In genomic region chr15:26037369-26037768, GRCh38 we compare ENCODE assay signal across 27 cellular contexts.
DNase-seq lines count a peak whose midpoint lies in the region; ATAC-seq and TF ChIP-seq lines count a peak whose summit lies in the region.
"Had no signal": no experiment of that assay in that cellular context is flagged by ENCODE, and none has a peak within 500 bp of the region (broad histone marks: within the 10 kb centered on the region; RNA-seq: fewer than 3 reads in every experiment).

No MANE protein-coding gene starts in this region.

- H3K9me3 ChIP-seq in WERI-Rb-1 (ENCODE audit: severe bottlenecking) = peaks cover 3% of the 10 kb centered on the region
- H3K9me3 ChIP-seq: adrenal gland, testis, vagina had no signal

- DNase-seq in LHCN-M2 (ENCODE audit: low read depth) (peak; percentile 1), dorsolateral prefrontal cortex (no peak), progenitor cell of endocrine pancreas (ENCODE audit: low spot score, unreplicated experiment) (no peak), GM23338 (ENCODE audit: low spot score) (no peak), WERI-Rb-1 (no peak)
- DNase-seq: activated CD4-positive, alpha-beta T cell treated with anti-CD3 and anti-CD28 coated beads, Interleukin-2, amount 50 U/mL, for 4 hours; activated CD8-positive, alpha-beta memory T cell treated with anti-CD3 and anti-CD28 coated beads, Interleukin-2, amount 50 U/mL, for 48 hours; activated effector memory CD4-positive, alpha-beta T cell treated with Interleukin-2 at 50 U/mL for 16 hours; DMS79 treated with DMSO at 0.1 percent for 48 hours; foreskin fibroblast; left ventricle myocardium superior; midbrain; NCI-H1105 treated with DMSO at 0.1 percent for 48 hours; NCI-H2081 treated with DMSO at 0.1 percent for 48 hours; NCI-H446 treated with DMSO at 0.1 percent for 48 hours; posterior cingulate gyrus; testis had no signal

- H3K36me3 ChIP-seq in GM23338 (ENCODE audit: insufficient read depth) (no peaks in the 10 kb centered on the region), WERI-Rb-1 (no peaks in the 10 kb centered on the region)
- H3K36me3 ChIP-seq: adrenal gland, vagina had no signal

- TF ChIP-seq CTCF in C4-2B (conservative IDR thresholded peaks at IDR 0.05) (peak; percentile 37), dorsolateral prefrontal cortex (IDR thresholded peaks at IDR 0.05 in 54 of 56, conservative IDR thresholded peaks at IDR 0.05 in 2 of 56; ENCODE audit: low read depth in 1 of 56, partially characterized antibody in 56 of 56) (peak in 43 of 56 donors; percentile 10 to 63 (median 35)), progenitor cell of endocrine pancreas (IDR thresholded peaks at IDR 0.05; ENCODE audit: unreplicated experiment) (no peak), GM23338 (conservative IDR thresholded peaks at IDR 0.05; ENCODE audit: low read depth in 2 of 2) (no peak), WERI-Rb-1 (IDR thresholded peaks at IDR 0.05; ENCODE audit: low read depth, low read length) (no peak)

- H3K4me3 ChIP-seq in dorsolateral prefrontal cortex (no peak overlapping the region), GM23338 (no peak overlapping the region), WERI-Rb-1 (ENCODE audit: low read depth, low read length) (no peak overlapping the region)
- H3K4me3 ChIP-seq: adrenal gland, SK-N-MC, testis, vagina had no signal

- ATAC-seq in GM18868 (IDR thresholded peaks at IDR 0.05; ENCODE audit: unreplicated experiment) = no peak
- ATAC-seq in GM23338 = no peak
- ATAC-seq: HepG2; left ventricle myocardium superior; stimulated activated effector memory CD8-positive, alpha-beta T cell treated with anti-CD3 and anti-CD28 coated beads, Interleukin-12 subunit alpha, Interleukin-12 subunit beta, amount 100 ng/mL, for 72 hours had no signal

- no peak overlapping the region for H3K27ac ChIP-seq in C4-2B
- peak overlapping the region in 5 of 59 donors; percentile 3 to 48 (median 28) for H3K27ac ChIP-seq in dorsolateral prefrontal cortex
- H3K27ac ChIP-seq in GM23338 (ENCODE audit: low read depth) = no peak overlapping the region
- no peak overlapping the region for H3K27ac ChIP-seq in WERI-Rb-1
- H3K27ac ChIP-seq: adrenal gland, HL-60, SK-N-MC, testis, vagina had no signal

- H3K4me3 Mint-ChIP-seq in progenitor cell of endocrine pancreas (ENCODE audit: low read depth) = no peak overlapping the region
- H3K4me3 Mint-ChIP-seq in GM23338 = no peak overlapping the region
- H3K4me3 Mint-ChIP-seq: dendritic cell treated with granulocyte-macrophage colony-stimulating factor and Interleukin-4, amounts not matched to agents 40 ng/mL and 50 ng/mL, for 4 days; nephron; stimulated activated effector memory CD8-positive, alpha-beta T cell treated with anti-CD3 and anti-CD28 coated beads, Interleukin-12 subunit alpha, Interleukin-12 subunit beta, amount 100 ng/mL, for 72 hours had no signal

- H2AFZ ChIP-seq in GM23338 = no peak overlapping the region

- no peaks in the 10 kb centered on the region for H3K9me2 ChIP-seq in GM23338 (ENCODE audit: insufficient read depth)

- no peaks in the 10 kb centered on the region for H3K27me3 ChIP-seq in dorsolateral prefrontal cortex
- no peaks in the 10 kb centered on the region for H3K27me3 ChIP-seq in GM23338 (ENCODE audit: insufficient read depth)
- H3K27me3 ChIP-seq in WERI-Rb-1 (ENCODE audit: insufficient read depth, low read depth, severe bottlenecking) = peaks cover 3% of the 10 kb centered on the region
- H3K27me3 ChIP-seq: adrenal gland, testis, vagina had no signal

- intact Hi-C loops in dorsolateral prefrontal cortex (cut with DNase I) = loop anchor here in 1 of 2 donors (5.0 to 10.0 kb wide), 2 partner anchors 87 to 830 kb away; partner anchors contain the start of gene GABRA5

- no peaks in the 10 kb centered on the region for H3K79me2 ChIP-seq in GM23338 (replicated peaks; ENCODE audit: insufficient read depth)

- no peaks in the 10 kb centered on the region for H3F3A ChIP-seq in GM23338 (replicated peaks; ENCODE audit: low read depth)

- peaks cover 14% of the 10 kb centered on the region for H3K9me3 Mint-ChIP-seq in progenitor cell of endocrine pancreas (ENCODE audit: low read depth)
- H3K9me3 Mint-ChIP-seq in GM23338 = no peaks in the 10 kb centered on the region
- H3K9me3 Mint-ChIP-seq: dendritic cell treated with granulocyte-macrophage colony-stimulating factor and Interleukin-4, amounts not matched to agents 40 ng/mL and 50 ng/mL, for 4 days; stimulated activated effector memory CD8-positive, alpha-beta T cell treated with anti-CD3 and anti-CD28 coated beads, Interleukin-12 subunit alpha, Interleukin-12 subunit beta, amount 100 ng/mL, for 72 hours had no signal

- no peak overlapping the region for H3K4me2 ChIP-seq in GM23338

- no peaks in the 10 kb centered on the region for H3K36me3 Mint-ChIP-seq in progenitor cell of endocrine pancreas (ENCODE audit: insufficient read depth)
- no peaks in the 10 kb centered on the region for H3K36me3 Mint-ChIP-seq in GM23338 (ENCODE audit: low read depth)
- H3K36me3 Mint-ChIP-seq: stimulated activated effector memory CD8-positive, alpha-beta T cell treated with anti-CD3 and anti-CD28 coated beads, Interleukin-12 subunit alpha, Interleukin-12 subunit beta, amount 100 ng/mL, for 72 hours had no signal

- H3K4me1 Mint-ChIP-seq in progenitor cell of endocrine pancreas (ENCODE audit: low read depth) (peaks cover 25% of the 10 kb centered on the region), GM23338 (peaks cover 4% of the 10 kb centered on the region; the same call in 2 of the 3 replicates)
- H3K4me1 Mint-ChIP-seq: nephron; stimulated activated effector memory CD8-positive, alpha-beta T cell treated with anti-CD3 and anti-CD28 coated beads, Interleukin-12 subunit alpha, Interleukin-12 subunit beta, amount 100 ng/mL, for 72 hours had no signal

- H3K27ac Mint-ChIP-seq in progenitor cell of endocrine pancreas (peak overlapping the region; percentile 47), GM23338 (no peak overlapping the region)
- H3K27ac Mint-ChIP-seq: dendritic cell treated with granulocyte-macrophage colony-stimulating factor and Interleukin-4, amounts not matched to agents 40 ng/mL and 50 ng/mL, for 4 days; nephron; stimulated activated effector memory CD8-positive, alpha-beta T cell treated with anti-CD3 and anti-CD28 coated beads, Interleukin-12 subunit alpha, Interleukin-12 subunit beta, amount 100 ng/mL, for 72 hours had no signal

- H3K4me1 ChIP-seq in GM23338 (ENCODE audit: insufficient read depth) = no peaks in the 10 kb centered on the region
- H3K4me1 ChIP-seq: adrenal gland, testis, vagina had no signal

- H3K27me3 Mint-ChIP-seq in progenitor cell of endocrine pancreas (peaks cover 4% of the 10 kb centered on the region), GM23338 (ENCODE audit: insufficient read depth, low read depth, poor library complexity) (peaks cover 4% of the 10 kb centered on the region)
- H3K27me3 Mint-ChIP-seq: dendritic cell treated with granulocyte-macrophage colony-stimulating factor and Interleukin-4, amounts not matched to agents 40 ng/mL and 50 ng/mL, for 4 days had no signal

- no peaks in the 10 kb centered on the region for H4K20me1 ChIP-seq in GM23338 (replicated peaks; ENCODE audit: insufficient read depth)

TF ChIP-seq in GM23338, 12 proteins besides CTCF, POLR2A, EP300 and RAD21:
- TF ChIP-seq STAT1 (IDR thresholded peaks at IDR 0.05; ENCODE audit: unreplicated experiment) (no peak), JUNB (IDR thresholded peaks at IDR 0.05; ENCODE audit: unreplicated experiment) (no peak), POLR2AphosphoS5 (IDR thresholded peaks at IDR 0.05; ENCODE audit: low read depth) (no peak), CREB1 (CRISPR knock-in tag; IDR thresholded peaks at IDR 0.05; ENCODE audit: low read depth) (no peak), ETS1 (IDR thresholded peaks at IDR 0.05) (no peak)
TF ChIP-seq in GM23338: peak in this region for 0.

Comparison
In these comparisons a context has a peak if more than half of its experiments do, and no peak if none do; other contexts are left out.
1. CTCF ChIP-seq: peak in C4-2B (single experiment) and dorsolateral prefrontal cortex (43 of 56); none in progenitor cell of endocrine pancreas (single experiment), GM23338 (0 of 2) and WERI-Rb-1 (single experiment).